ENCODE assay signal across 8 cellular contexts in genomic region chrX:54044126-54044876, GRCh38. TPM values are rescaled to one million over a fixed set of nuclear protein-coding genes. Genes with fewer than 3 reads are reported as not detected.
DNase-seq lines count a peak whose midpoint lies in the region; ATAC-seq, FAIRE-seq and TF ChIP-seq lines count a peak whose summit lies in the region.

TSS of gene PHF8 (minus strand) at chrX:54044473. CDS start at chrX:54042728, 1,745 bp downstream.

- peak within 1 kb of the TSS; percentile 93 for H3K27ac ChIP-seq in K562 (ENCODE audit: extremely low read depth, low read depth, low read length)

- H3K27me3 ChIP-seq in K562 (ENCODE audit: control insufficient read depth in 2 of 2, insufficient read depth in 2 of 2, low read length in 2 of 2): no peaks in the 10 kb centered on the region

- no peaks in the 10 kb centered on the region for H4K20me1 ChIP-seq in K562 (replicated peaks; ENCODE audit: control insufficient read depth, insufficient read depth, low read length)

- H3K9me3 ChIP-seq in K562 (replicated peaks; ENCODE audit: control insufficient read depth, insufficient read depth, low read depth, low read length): no peaks in the 10 kb centered on the region

- peak within 1 kb of the TSS; percentile 94 for H3K4me2 ChIP-seq in K562 (ENCODE audit: insufficient read depth, low read length)

- TF ChIP-seq RAD21 in K562 (CRISPR knock-in tag; conservative IDR thresholded peaks at IDR 0.05 in 1 of 2, IDR thresholded peaks at IDR 0.05 in 1 of 2): no peak

- no peak for TF ChIP-seq CTCF in K562 (IDR thresholded peaks at IDR 0.05 in 2 of 3, conservative IDR thresholded peaks at IDR 0.05 in 1 of 3; ENCODE audit: insufficient read depth in 2 of 3, low read depth in 1 of 3, low read length in 3 of 3)
- TF ChIP-seq CTCF in D721Med (IDR thresholded peaks at IDR 0.05; ENCODE audit: insufficient read depth, missing control alignments): no peak

- in situ Hi-C loops in K562 (cut with MboI): no loop called here

- H3K79me2 ChIP-seq in K562 (ENCODE audit: control insufficient read depth, insufficient read depth, low read length): peaks cover 13% of the 10 kb centered on the region

- no TSS peak for BruUV-seq in K562 (replicated peaks; lab: Mats Ljungman, UMichigan)

- peak within 1 kb of the TSS; percentile 97 for H3K9ac ChIP-seq in K562 (ENCODE audit: insufficient read depth in 1 of 2, low read depth in 2 of 2, low read length in 2 of 2)

- no peak for TF ChIP-seq EP300 in K562 (IDR thresholded peaks at IDR 0.05; ENCODE audit: low read length)

- POLR2A ChIA-PET in K562 (lab: Yijun Ruan, JAX): interaction anchor here (0.6 to 1.6 kb wide), 6 partner anchors 9 to 753 kb away, joined by 3 to 5 read pairs (median 4); no protein-coding TSS in a partner anchor

- WGBS in K562 (ENCODE audit: insufficient coverage, low coverage, missing lambda C conversion rate): 2% methylated on average over 31 of the region's 66 CpGs

- intact Hi-C loops in K562 (cut with micrococcal nuclease): loop anchor here (10.0 kb wide), 2 partner anchors 360 to 590 kb away; partner anchors contain the start of gene HUWE1

- H3K9me1 ChIP-seq in K562 (ENCODE audit: control insufficient read depth, insufficient read depth, low read length): no peaks in the 10 kb centered on the region

- CTCF ChIA-PET in K562 (lab: Yijun Ruan, JAX; ENCODE audit: low intra/inter-chr PET ratio): interaction anchor here (0.6 kb wide), 1 partner anchor 1965 kb away, joined by 3 read pairs; no protein-coding TSS in a partner anchor

- H2AFZ ChIP-seq in K562 (ENCODE audit: low read depth, low read length): peak within 1 kb of the TSS; percentile 96

- peaks cover 19% of the 10 kb centered on the region; the same call in 1 of the 3 replicates for H3K36me3 ChIP-seq in K562 (ENCODE audit: control insufficient read depth, insufficient read depth, low read length)

- peak within 1 kb of the TSS; percentile 81 for H3K4me3 ChIP-seq in K562

- peaks cover 0 to 10% of the 10 kb centered on the region in 2 experiments; a peak in 3 of 5 replicates for H3K4me1 ChIP-seq in K562 (replicated peaks in 1 of 2; ENCODE audit: control insufficient read depth in 2 of 2, insufficient read depth in 2 of 2, low read length in 2 of 2)

- ATAC-seq in GM18520 (IDR thresholded peaks at IDR 0.05; ENCODE audit: unreplicated experiment) (peak; percentile 88), HG03066 (IDR thresholded peaks at IDR 0.05; ENCODE audit: low read depth, unreplicated experiment) (peak; percentile 82), K562 (peak; percentile 94)

- DNase-seq in NCI-H2107 treated with DMSO at 0.1 percent for 48 hours (lab: John Stamatoyannopoulos, UW; ENCODE audit: unreplicated experiment): peak; percentile 98
- peak; percentile 88 to 95 (median 90) for DNase-seq in K562 (ENCODE audit: extremely low read depth in 1 of 4, low spot score in 3 of 4)
- DNase-seq in hippocampal formation (lab: John Stamatoyannopoulos, UW): peak; percentile 79 to 90
- DNase-seq in retina: peak; percentile 94
- DNase-seq in D721Med (ENCODE audit: insufficient read length, low spot score): no peak

- peak; percentile 73 for FAIRE-seq in TTC549 (lab: Jason Lieb, UNC)
- FAIRE-seq in K562 (lab: Jason Lieb, UNC): peak; percentile 93
- no peak for FAIRE-seq in D721Med (lab: Jason Lieb, UNC)

- peak; percentile 70 for TF ChIP-seq POLR2A in K562 (conservative IDR thresholded peaks at IDR 0.05)

TF ChIP-seq in K562, 482 proteins besides CTCF, POLR2A, EP300 and RAD21 (continues in another document):
- TF ChIP-seq SP2 (IDR thresholded peaks at IDR 0.05; ENCODE audit: extremely low read depth, low read depth, low read length, poor library complexity, severe bottlenecking) (no peak), HDAC8 (tag; IDR thresholded peaks at IDR 0.05) (no peak), HNRNPLL (IDR thresholded peaks at IDR 0.05; ENCODE audit: low read depth, low read length, poor library complexity, severe bottlenecking) (peak; percentile 67), PTBP1 (IDR thresholded peaks at IDR 0.05; ENCODE audit: low read depth, low read length) (no peak), FOXK2 (conservative IDR thresholded peaks at IDR 0.05 in 1 of 2, IDR thresholded peaks at IDR 0.05 in 1 of 2; ENCODE audit: low read depth in 2 of 2) (peak; percentile 95 to 97), DIDO1 (tag; IDR thresholded peaks at IDR 0.05; ENCODE audit: low read depth) (peak; percentile 57; the same call in 1 of the 2 replicates), POLR2G (IDR thresholded peaks at IDR 0.05; ENCODE audit: low read depth, low read length) (peak; percentile 88), KDM2B (CRISPR knock-in tag; IDR thresholded peaks at IDR 0.05) (no peak), MAX (CRISPR knock-in tag; IDR thresholded peaks at IDR 0.05) (peak; percentile 51), ELF1 (tag; IDR thresholded peaks at IDR 0.05) (peak; percentile 97), PHF21A (IDR thresholded peaks at IDR 0.05; ENCODE audit: borderline replicate concordance, low read depth) (0 out of 2 replicates have a peak, but pooled peaks have one; percentile 38), MAZ (CRISPR knock-in tag; conservative IDR thresholded peaks at IDR 0.05 in 1 of 2, IDR thresholded peaks at IDR 0.05 in 1 of 2) (peak in 1 of 2 experiments; percentile 42; a peak in 1 of 4 replicates), KHSRP (IDR thresholded peaks at IDR 0.05) (0 out of 2 replicates have a peak, but pooled peaks have one; percentile 32), SREBF2 (CRISPR knock-in tag; IDR thresholded peaks at IDR 0.05) (no peak), CBX2 (IDR thresholded peaks at IDR 0.05; ENCODE audit: insufficient read depth, low read length, poor library complexity, severe bottlenecking) (no peak), GTF2A2 (tag; IDR thresholded peaks at IDR 0.05) (no peak), HCFC1 (IDR thresholded peaks at IDR 0.05; ENCODE audit: low read depth, low read length) (peak; percentile 82)
- TF ChIP-seq, protein P1, sequence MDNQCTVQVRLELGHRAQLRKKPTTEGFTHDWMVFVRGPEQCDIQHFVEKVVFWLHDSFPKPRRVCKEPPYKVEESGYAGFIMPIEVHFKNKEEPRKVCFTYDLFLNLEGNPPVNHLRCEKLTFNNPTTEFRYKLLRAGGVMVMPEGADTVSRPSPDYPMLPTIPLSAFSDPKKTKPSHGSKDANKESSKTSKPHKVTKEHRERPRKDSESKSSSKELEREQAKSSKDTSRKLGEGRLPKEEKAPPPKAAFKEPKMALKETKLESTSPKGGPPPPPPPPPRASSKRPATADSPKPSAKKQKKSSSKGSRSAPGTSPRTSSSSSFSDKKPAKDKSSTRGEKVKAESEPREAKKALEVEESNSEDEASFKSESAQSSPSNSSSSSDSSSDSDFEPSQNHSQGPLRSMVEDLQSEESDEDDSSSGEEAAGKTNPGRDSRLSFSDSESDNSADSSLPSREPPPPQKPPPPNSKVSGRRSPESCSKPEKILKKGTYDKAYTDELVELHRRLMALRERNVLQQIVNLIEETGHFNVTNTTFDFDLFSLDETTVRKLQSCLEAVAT (IDR thresholded peaks at IDR 0.05): 0 out of 4 replicates have a peak, but pooled peaks of 1 of the 2 experiments have one; percentile 20
- TF ChIP-seq, protein P2, sequence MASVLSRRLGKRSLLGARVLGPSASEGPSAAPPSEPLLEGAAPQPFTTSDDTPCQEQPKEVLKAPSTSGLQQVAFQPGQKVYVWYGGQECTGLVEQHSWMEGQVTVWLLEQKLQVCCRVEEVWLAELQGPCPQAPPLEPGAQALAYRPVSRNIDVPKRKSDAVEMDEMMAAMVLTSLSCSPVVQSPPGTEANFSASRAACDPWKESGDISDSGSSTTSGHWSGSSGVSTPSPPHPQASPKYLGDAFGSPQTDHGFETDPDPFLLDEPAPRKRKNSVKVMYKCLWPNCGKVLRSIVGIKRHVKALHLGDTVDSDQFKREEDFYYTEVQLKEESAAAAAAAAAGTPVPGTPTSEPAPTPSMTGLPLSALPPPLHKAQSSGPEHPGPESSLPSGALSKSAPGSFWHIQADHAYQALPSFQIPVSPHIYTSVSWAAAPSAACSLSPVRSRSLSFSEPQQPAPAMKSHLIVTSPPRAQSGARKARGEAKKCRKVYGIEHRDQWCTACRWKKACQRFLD (CRISPR knock-in tag; IDR thresholded peaks at IDR 0.05): peak; percentile 34

RNA-seq across cellular contexts. Expression of gene PHF8, which starts in this region (rescaled TPM):
- total RNA-seq in K562 (2011; cell fraction: chromatin; rRNA removed; ENCODE audit: low replicate concordance): 113 and 120 TPM in 2 replicates
- total RNA-seq in K562 (2011; cell fraction: nucleolus; rRNA removed): 54.2 and 56.8 TPM in 2 replicates
- 59.9 and 65.1 TPM in 2 replicates for total RNA-seq in K562 (2011; cell fraction: nucleoplasm; rRNA removed)
- total RNA-seq in K562 (2014; rRNA removed) (12.2 and 14.5 TPM in 2 replicates), K562 (2014; rRNA removed; fragmentation: Illumina TruSeq; extraction: Trizol) (7.9 and 8.0 TPM in 2 replicates), K562 (2015; rRNA removed; fragmentation: Illumina TruSeq; extraction: Trizol) (9.0 and 9.7 TPM in 2 replicates), K562 (2021) (25.5 and 25.7 TPM in 2 replicates)
- polyA plus RNA-seq in K562 (2011; rRNA removed) (12.1 and 16.8 TPM in 2 replicates), K562 (2014; fragmentation: Illumina TruSeq; extraction: Trizol) (18.8 and 19.4 TPM in 2 replicates), K562 (2014; fragmentation: Nextera tagmentation; extraction: Ambion mirVana) (1 to 10 TPM; 2.5 to 2.9 TPM), K562 (2014; rRNA removed) (11.4 and 12.5 TPM in 2 replicates)
- polyA plus RNA-seq in K562 (2011; cell fraction: cytosol; rRNA removed): 13.9 and 15.6 TPM in 2 replicates
- polyA plus RNA-seq in K562 (2011; cell fraction: nucleus; rRNA removed): 64.6 and 65.8 TPM in 2 replicates
- polyA plus RNA-seq in K562 (2012): 13.3 and 20.2 TPM in 2 replicates
- 25.2 and 29.7 TPM in 2 replicates for polyA minus RNA-seq in K562 (2011; rRNA and poly(A)+ RNA removed)
- polyA minus RNA-seq in K562 (2011; cell fraction: cytosol; rRNA and poly(A)+ RNA removed): 22.7 and 29.1 TPM in 2 replicates
- polyA minus RNA-seq in K562 (2011; cell fraction: nucleus; rRNA and poly(A)+ RNA removed): 24.2 and 35.7 TPM in 2 replicates
